8 cellular contexts compared by ENCODE assay signal in the genomic region with DNA sequence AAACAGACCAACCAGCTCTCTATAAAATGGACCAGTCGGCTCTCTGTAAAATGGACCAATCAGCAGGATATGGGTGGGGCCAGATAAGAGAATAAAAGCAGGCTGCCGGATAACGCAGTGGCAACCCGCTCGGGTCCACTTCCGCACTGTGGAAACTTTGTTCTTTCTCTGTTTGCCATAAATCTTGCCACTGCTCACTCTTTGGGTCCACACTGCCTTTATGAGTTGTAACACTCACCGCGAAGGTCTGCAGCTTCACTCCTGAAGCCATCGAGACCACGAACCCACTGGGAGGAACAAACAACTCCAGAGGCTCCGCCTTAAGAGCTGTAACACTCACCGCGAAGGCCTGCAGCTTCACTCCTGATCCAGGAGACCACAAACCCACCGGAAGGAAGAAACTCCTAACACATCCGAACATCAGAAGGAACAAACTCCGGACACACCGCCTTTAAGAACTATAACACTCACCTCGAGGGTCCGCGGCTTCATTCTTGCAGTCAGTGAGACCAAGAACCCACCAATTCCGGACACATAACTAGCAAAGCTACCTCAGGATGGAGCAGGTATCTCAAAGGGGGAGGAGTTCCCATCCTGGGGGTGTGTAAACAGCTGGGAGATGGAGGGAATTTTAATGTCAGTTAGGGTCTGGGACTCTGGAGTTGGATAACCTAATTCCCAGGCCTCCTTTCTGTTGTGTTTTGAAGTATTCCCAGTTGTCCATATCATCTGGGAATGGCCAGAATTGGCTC. TPM values are rescaled to one million over a fixed set of nuclear protein-coding genes. Genes with fewer than 3 reads are reported as not detected.
DNase-seq lines count a peak whose midpoint lies in the region; ATAC-seq, FAIRE-seq and TF ChIP-seq lines count a peak whose summit lies in the region.
"Not testable (repeated sequence)": the region's sequence is repeated elsewhere in the genome, so short reads cannot be mapped to it uniquely, and the experiment has no call there.

No MANE protein-coding gene starts in this region.

- not testable (repeated sequence) for H3K4me1 ChIP-seq in K562 (replicated peaks in 1 of 2; ENCODE audit: control insufficient read depth in 2 of 2, insufficient read depth in 2 of 2, low read length in 2 of 2); lower lobe of right lung
- peaks cover 6 to 30% of the 10 kb centered on the region in 2 donors for H3K4me1 ChIP-seq in thoracic aorta (ENCODE audit: control insufficient read depth in 1 of 2, low read depth in 2 of 2)

- H3K4me2 ChIP-seq in K562 (ENCODE audit: insufficient read depth, low read length) = not testable (repeated sequence)

- in situ Hi-C loops in K562 (cut with MboI) = not testable (repeated sequence)

- DNase-seq in T-helper 17 cell = peak in 2 of 3 donors; percentile 12 to 15
- DNase-seq in activated CD4-positive, alpha-beta T cell treated with anti-CD3 and anti-CD28 coated beads, Interleukin-2, amount 50 U/mL, for 1 hour = peak; percentile 10
- not testable (repeated sequence) for DNase-seq in K562 (ENCODE audit: extremely low read depth in 1 of 4, low spot score in 3 of 4); lower lobe of right lung; thoracic aorta (ENCODE audit: low spot score)
- peak; percentile 26 to 35 for DNase-seq in stimulated activated CD4-positive, alpha-beta T cell treated with anti-CD3 and anti-CD28 coated beads, Interleukin-2, amount 100 ng/mL, for 24 hours

- H3K27ac Mint-ChIP-seq in T-helper 17 cell = peak overlapping the region; percentile 30
- peak overlapping the region; percentile 76 for H3K27ac Mint-ChIP-seq in activated T-helper 17 cell treated with anti-CD3 and anti-CD28 coated beads, Interleukin-2, amount 50 U/mL, for 72 hours

- intact Hi-C loops in K562 (cut with micrococcal nuclease); lower lobe of right lung (cut with DNase I): not testable (repeated sequence)

- not testable (repeated sequence) for H3K36me3 Mint-ChIP-seq in T-helper 17 cell (ENCODE audit: low read depth); activated T-helper 17 cell treated with anti-CD3 and anti-CD28 coated beads, Interleukin-2, amount 50 U/mL, for 72 hours (ENCODE audit: low read depth)

- CTCF ChIA-PET in K562 (lab: Yijun Ruan, JAX; ENCODE audit: low intra/inter-chr PET ratio) = not testable (repeated sequence)

- H3K9me3 Mint-ChIP-seq in activated T-helper 17 cell treated with anti-CD3 and anti-CD28 coated beads, Interleukin-2, amount 50 U/mL, for 72 hours = not testable (repeated sequence)

- POLR2A ChIA-PET in K562 (lab: Yijun Ruan, JAX) = interaction anchor here (1.6 kb wide), 1 partner anchor 71 kb away, joined by 6 read pairs; no protein-coding TSS in a partner anchor

- not testable (repeated sequence) for BruUV-seq in K562 (replicated peaks; lab: Mats Ljungman, UMichigan)

- not testable (repeated sequence) for H3K27me3 Mint-ChIP-seq in T-helper 17 cell; activated T-helper 17 cell treated with anti-CD3 and anti-CD28 coated beads, Interleukin-2, amount 50 U/mL, for 72 hours

- peak overlapping the region; percentile 83 for H3K4me3 Mint-ChIP-seq in T-helper 17 cell
- peak overlapping the region; percentile 89 for H3K4me3 Mint-ChIP-seq in activated T-helper 17 cell treated with anti-CD3 and anti-CD28 coated beads, Interleukin-2, amount 50 U/mL, for 72 hours

- not testable (repeated sequence) for H3K9me1 ChIP-seq in K562 (ENCODE audit: control insufficient read depth, insufficient read depth, low read length)

- H3K27ac ChIP-seq in K562 (ENCODE audit: extremely low read depth, low read depth, low read length); lower lobe of right lung; thoracic aorta: not testable (repeated sequence)

- not testable (repeated sequence) for H3K27me3 ChIP-seq in K562 (ENCODE audit: control insufficient read depth in 2 of 2, insufficient read depth in 2 of 2, low read length in 2 of 2); lower lobe of right lung (ENCODE audit: low read depth); thoracic aorta (replicated peaks; ENCODE audit: insufficient read depth)

- TF ChIP-seq EP300 in K562 (IDR thresholded peaks at IDR 0.05; ENCODE audit: low read length) = not testable (repeated sequence)

- H2AFZ ChIP-seq in K562 (ENCODE audit: low read depth, low read length) = not testable (repeated sequence)

- not testable (repeated sequence) for H3K9me3 ChIP-seq in T-helper 17 cell (ENCODE audit: control insufficient read depth, low read length, poor library complexity, severe bottlenecking); K562 (replicated peaks; ENCODE audit: control insufficient read depth, insufficient read depth, low read depth, low read length); lower lobe of right lung; thoracic aorta

- FAIRE-seq in K562 (lab: Jason Lieb, UNC) = not testable (repeated sequence)

- not testable (repeated sequence) for H3K9ac ChIP-seq in K562 (ENCODE audit: insufficient read depth in 1 of 2, low read depth in 2 of 2, low read length in 2 of 2)

- peak; percentile 47 for ATAC-seq in T-helper 17 cell
- peak; percentile 60 for ATAC-seq in activated T-helper 17 cell treated with anti-CD3 and anti-CD28 coated beads, Interleukin-2, amount 50 U/mL, for 72 hours (replicated peaks)
- not testable (repeated sequence) for ATAC-seq in K562; lower lobe of right lung; thoracic aorta (ENCODE audit: insufficient number of reproducible peaks, low FRiP score, low read depth)

- not testable (repeated sequence) for TF ChIP-seq CTCF in K562 (IDR thresholded peaks at IDR 0.05 in 2 of 3, conservative IDR thresholded peaks at IDR 0.05 in 1 of 3; ENCODE audit: insufficient read depth in 2 of 3, low read depth in 1 of 3, low read length in 3 of 3); lower lobe of right lung (IDR thresholded peaks at IDR 0.05); thoracic aorta (IDR thresholded peaks at IDR 0.05)

- H3K4me3 ChIP-seq in GM08714 (ENCODE audit: low read length) (peak overlapping the region; percentile 19; the same call in 1 of the 2 replicates), lower lobe of right lung (peak overlapping the region; percentile 39), thoracic aorta (peak overlapping the region; percentile 42)
- H3K4me3 ChIP-seq in K562 = not testable (repeated sequence)

- not testable (repeated sequence) for H3K79me2 ChIP-seq in K562 (ENCODE audit: control insufficient read depth, insufficient read depth, low read length)

- H3K36me3 ChIP-seq in K562 (ENCODE audit: control insufficient read depth, insufficient read depth, low read length) (peaks cover 34% of the 10 kb centered on the region; the same call in 2 of the 3 replicates), thoracic aorta (peaks cover 17% of the 10 kb centered on the region)
- not testable (repeated sequence) for H3K36me3 ChIP-seq in lower lobe of right lung

- WGBS in K562 (ENCODE audit: insufficient coverage, low coverage, missing lambda C conversion rate) = 90% methylated on average over 21 of the region's 21 CpGs

- not testable (repeated sequence) for H4K20me1 ChIP-seq in K562 (replicated peaks; ENCODE audit: control insufficient read depth, insufficient read depth, low read length)

- H3K4me1 Mint-ChIP-seq in T-helper 17 cell; activated T-helper 17 cell treated with anti-CD3 and anti-CD28 coated beads, Interleukin-2, amount 50 U/mL, for 72 hours: not testable (repeated sequence)

- TF ChIP-seq POLR2A in K562 (conservative IDR thresholded peaks at IDR 0.05) = not testable (repeated sequence)

- TF ChIP-seq RAD21 in K562 (CRISPR knock-in tag; conservative IDR thresholded peaks at IDR 0.05 in 1 of 2, IDR thresholded peaks at IDR 0.05 in 1 of 2) = not testable (repeated sequence)

RNA-seq across cellular contexts. Expression of gene TSTD2, which starts 58.1 kb away (rescaled TPM):
- 10 to 100 TPM; 15.5 to 26.7 TPM for total RNA-seq in T-helper 17 cell
- total RNA-seq in activated T-helper 17 cell treated with anti-CD3 and anti-CD28 coated beads, Interleukin-2, amount 50 U/mL, for 72 hours = 10 to 100 TPM; 11.6 to 13.5 TPM
- 45.9 and 90.8 TPM in 2 replicates for total RNA-seq in K562 (2011; cell fraction: chromatin; rRNA removed; ENCODE audit: low replicate concordance)
- total RNA-seq in K562 (2011; cell fraction: nucleolus; rRNA removed) = 25.0 and 29.2 TPM in 2 replicates
- total RNA-seq in K562 (2011; cell fraction: nucleoplasm; rRNA removed) = 43.0 and 55.8 TPM in 2 replicates
- total RNA-seq in K562 (2014; rRNA removed) = 16.8 and 16.9 TPM in 2 replicates
- total RNA-seq in K562 (2014; rRNA removed; fragmentation: Illumina TruSeq; extraction: Trizol) = 14.8 and 15.8 TPM in 2 replicates
- 13.9 and 14.2 TPM in 2 replicates for total RNA-seq in K562 (2015; rRNA removed; fragmentation: Illumina TruSeq; extraction: Trizol)
- 20.0 and 20.4 TPM in 2 replicates for total RNA-seq in K562 (2021)
- 36.7 and 37.0 TPM in 2 replicates for polyA plus RNA-seq in K562 (2011; rRNA removed)
- 17.5 and 22.9 TPM in 2 replicates for polyA plus RNA-seq in K562 (2011; cell fraction: cytosol; rRNA removed)
- 47.0 and 54.9 TPM in 2 replicates for polyA plus RNA-seq in K562 (2011; cell fraction: nucleus; rRNA removed)
- 11.8 and 18.5 TPM in 2 replicates for polyA plus RNA-seq in K562 (2012)
- 18.6 and 22.2 TPM in 2 replicates for polyA plus RNA-seq in K562 (2014; fragmentation: Illumina TruSeq; extraction: Trizol)
- polyA plus RNA-seq in K562 (2014; fragmentation: Nextera tagmentation; extraction: Ambion mirVana) = 10 to 100 TPM; 10.1 to 19.0 TPM
- 20.6 and 20.9 TPM in 2 replicates for polyA plus RNA-seq in K562 (2014; rRNA removed)
- 32.6 and 36.5 TPM in 2 replicates for polyA minus RNA-seq in K562 (2011; rRNA and poly(A)+ RNA removed)
- 15.0 and 17.8 TPM in 2 replicates for polyA minus RNA-seq in K562 (2011; cell fraction: cytosol; rRNA and poly(A)+ RNA removed)
- polyA minus RNA-seq in K562 (2011; cell fraction: nucleus; rRNA and poly(A)+ RNA removed) = 19.5 and 34.8 TPM in 2 replicates
- 18.6 TPM for total RNA-seq in lower lobe of right lung
- 10 to 100 TPM; 13.1 to 51.4 TPM for total RNA-seq in thoracic aorta

RNA-seq across cellular contexts. Expression of gene NCBP1, which starts 58.5 kb away (rescaled TPM):
- total RNA-seq in T-helper 17 cell = 10 to 100 TPM; 31.6 to 37.2 TPM
- 10 to 100 TPM; 33.5 to 47.7 TPM for total RNA-seq in activated T-helper 17 cell treated with anti-CD3 and anti-CD28 coated beads, Interleukin-2, amount 50 U/mL, for 72 hours
- 50.3 and 119 TPM in 2 replicates for total RNA-seq in K562 (2011; cell fraction: chromatin; rRNA removed; ENCODE audit: low replicate concordance)
- total RNA-seq in K562 (2011; cell fraction: nucleolus; rRNA removed) = 30.9 and 32.9 TPM in 2 replicates
- 50.1 and 77.7 TPM in 2 replicates for total RNA-seq in K562 (2011; cell fraction: nucleoplasm; rRNA removed)
- 47.5 and 56.2 TPM in 2 replicates for total RNA-seq in K562 (2014; rRNA removed)
- total RNA-seq in K562 (2014; rRNA removed; fragmentation: Illumina TruSeq; extraction: Trizol) = 62.3 and 67.2 TPM in 2 replicates
- 52.8 and 57.5 TPM in 2 replicates for total RNA-seq in K562 (2015; rRNA removed; fragmentation: Illumina TruSeq; extraction: Trizol)
- 59.6 and 60.2 TPM in 2 replicates for total RNA-seq in K562 (2021)
- polyA plus RNA-seq in K562 (2011; rRNA removed) = 51.4 and 69.7 TPM in 2 replicates
- 15.0 and 20.9 TPM in 2 replicates for polyA plus RNA-seq in K562 (2011; cell fraction: cytosol; rRNA removed)
- 45.1 and 51.8 TPM in 2 replicates for polyA plus RNA-seq in K562 (2011; cell fraction: nucleus; rRNA removed)
- 36.5 and 42.5 TPM in 2 replicates for polyA plus RNA-seq in K562 (2012)
- 55.7 and 64.6 TPM in 2 replicates for polyA plus RNA-seq in K562 (2014; fragmentation: Illumina TruSeq; extraction: Trizol)
- polyA plus RNA-seq in K562 (2014; fragmentation: Nextera tagmentation; extraction: Ambion mirVana) = 10 to 100 TPM; 29.4 to 37.1 TPM
- 41.7 and 55.5 TPM in 2 replicates for polyA plus RNA-seq in K562 (2014; rRNA removed)
- polyA minus RNA-seq in K562 (2011; rRNA and poly(A)+ RNA removed) = 76.3 and 88.4 TPM in 2 replicates
- 23.4 and 31.7 TPM in 2 replicates for polyA minus RNA-seq in K562 (2011; cell fraction: cytosol; rRNA and poly(A)+ RNA removed)
- 36.9 and 68.3 TPM in 2 replicates for polyA minus RNA-seq in K562 (2011; cell fraction: nucleus; rRNA and poly(A)+ RNA removed)
- 22.8 TPM for total RNA-seq in lower lobe of right lung
- total RNA-seq in thoracic aorta = 10 to 100 TPM; 16.1 to 28.7 TPM
